ENCODE assay signal across 1 cellular context in genomic region chr20:34755367-34755766, GRCh38.
A peak's percentile ranks its signal among the peaks of the same experiment; 100 is the strongest.
TF ChIP-seq lines count a peak whose summit lies in the region.

No MANE protein-coding gene starts in this region.

TF ChIP-seq in GM12878, 131 proteins besides CTCF, POLR2A, EP300 and RAD21 (continued from another document):
- TF ChIP-seq ZNF217 (IDR thresholded peaks at IDR 0.05) = peak; percentile 55; the same call in 1 of the 2 replicates
